In the genomic region with DNA sequence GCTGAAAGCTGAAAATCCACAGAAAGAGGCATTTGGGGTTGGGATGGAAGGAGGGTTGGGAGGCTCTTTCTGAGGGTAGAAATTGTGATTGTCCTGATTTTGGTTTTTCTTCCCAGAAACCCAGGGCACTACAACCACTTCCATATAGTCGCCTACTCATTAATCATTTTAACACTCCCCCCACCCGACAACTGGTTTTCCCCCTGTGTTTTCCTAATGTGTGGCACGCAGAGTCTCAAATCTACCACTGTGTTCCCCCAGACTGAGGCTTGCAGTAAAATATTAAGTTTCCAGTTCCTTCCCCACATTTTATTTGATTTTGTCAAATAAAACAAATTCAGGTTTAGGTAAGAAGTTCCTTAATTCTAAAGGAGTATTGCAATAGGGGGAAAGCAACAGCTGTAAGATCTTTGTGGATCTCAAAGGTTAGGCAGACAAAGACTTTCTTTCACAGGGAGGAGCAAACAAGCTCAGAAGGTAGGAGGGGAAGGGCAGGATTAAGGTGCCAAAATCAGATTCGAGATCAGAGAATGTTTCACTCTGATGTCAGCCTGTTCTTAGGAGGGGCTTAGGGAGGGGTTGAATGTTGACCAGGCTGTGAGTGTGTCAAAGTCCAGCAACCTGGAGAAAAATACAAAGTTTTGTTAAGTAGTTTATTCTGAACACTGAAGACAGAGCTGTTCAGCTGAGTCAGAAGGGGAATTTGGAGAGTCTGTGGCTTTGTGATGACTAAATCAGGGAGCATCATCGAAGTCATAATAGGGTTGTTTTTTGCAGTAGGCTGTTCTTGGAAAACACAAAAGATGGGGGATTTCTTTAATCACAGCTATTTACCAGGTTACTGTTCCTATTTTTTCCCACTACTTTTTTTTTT, we compare ENCODE assay signal across 1 cellular context.
A peak's percentile ranks its signal among the peaks of the same experiment; 100 is the strongest.
TF ChIP-seq lines count a peak whose summit lies in the region.

No MANE protein-coding gene starts in this region.

TF ChIP-seq in HepG2, 621 proteins besides CTCF, POLR2A, EP300 and RAD21 (continued from another document and continues in another):
- no peak for TF ChIP-seq MLLT10 (CRISPR knock-in tag; IDR thresholded peaks at IDR 0.05)
- TF ChIP-seq TBX2 (CRISPR knock-in tag; IDR thresholded peaks at IDR 0.05; ENCODE audit: borderline replicate concordance) = peak; percentile 84
- peak; percentile 87; the same call in 1 of the 2 replicates for TF ChIP-seq ZNF503 (CRISPR knock-in tag; IDR thresholded peaks at IDR 0.05)
- TF ChIP-seq, protein P1, sequence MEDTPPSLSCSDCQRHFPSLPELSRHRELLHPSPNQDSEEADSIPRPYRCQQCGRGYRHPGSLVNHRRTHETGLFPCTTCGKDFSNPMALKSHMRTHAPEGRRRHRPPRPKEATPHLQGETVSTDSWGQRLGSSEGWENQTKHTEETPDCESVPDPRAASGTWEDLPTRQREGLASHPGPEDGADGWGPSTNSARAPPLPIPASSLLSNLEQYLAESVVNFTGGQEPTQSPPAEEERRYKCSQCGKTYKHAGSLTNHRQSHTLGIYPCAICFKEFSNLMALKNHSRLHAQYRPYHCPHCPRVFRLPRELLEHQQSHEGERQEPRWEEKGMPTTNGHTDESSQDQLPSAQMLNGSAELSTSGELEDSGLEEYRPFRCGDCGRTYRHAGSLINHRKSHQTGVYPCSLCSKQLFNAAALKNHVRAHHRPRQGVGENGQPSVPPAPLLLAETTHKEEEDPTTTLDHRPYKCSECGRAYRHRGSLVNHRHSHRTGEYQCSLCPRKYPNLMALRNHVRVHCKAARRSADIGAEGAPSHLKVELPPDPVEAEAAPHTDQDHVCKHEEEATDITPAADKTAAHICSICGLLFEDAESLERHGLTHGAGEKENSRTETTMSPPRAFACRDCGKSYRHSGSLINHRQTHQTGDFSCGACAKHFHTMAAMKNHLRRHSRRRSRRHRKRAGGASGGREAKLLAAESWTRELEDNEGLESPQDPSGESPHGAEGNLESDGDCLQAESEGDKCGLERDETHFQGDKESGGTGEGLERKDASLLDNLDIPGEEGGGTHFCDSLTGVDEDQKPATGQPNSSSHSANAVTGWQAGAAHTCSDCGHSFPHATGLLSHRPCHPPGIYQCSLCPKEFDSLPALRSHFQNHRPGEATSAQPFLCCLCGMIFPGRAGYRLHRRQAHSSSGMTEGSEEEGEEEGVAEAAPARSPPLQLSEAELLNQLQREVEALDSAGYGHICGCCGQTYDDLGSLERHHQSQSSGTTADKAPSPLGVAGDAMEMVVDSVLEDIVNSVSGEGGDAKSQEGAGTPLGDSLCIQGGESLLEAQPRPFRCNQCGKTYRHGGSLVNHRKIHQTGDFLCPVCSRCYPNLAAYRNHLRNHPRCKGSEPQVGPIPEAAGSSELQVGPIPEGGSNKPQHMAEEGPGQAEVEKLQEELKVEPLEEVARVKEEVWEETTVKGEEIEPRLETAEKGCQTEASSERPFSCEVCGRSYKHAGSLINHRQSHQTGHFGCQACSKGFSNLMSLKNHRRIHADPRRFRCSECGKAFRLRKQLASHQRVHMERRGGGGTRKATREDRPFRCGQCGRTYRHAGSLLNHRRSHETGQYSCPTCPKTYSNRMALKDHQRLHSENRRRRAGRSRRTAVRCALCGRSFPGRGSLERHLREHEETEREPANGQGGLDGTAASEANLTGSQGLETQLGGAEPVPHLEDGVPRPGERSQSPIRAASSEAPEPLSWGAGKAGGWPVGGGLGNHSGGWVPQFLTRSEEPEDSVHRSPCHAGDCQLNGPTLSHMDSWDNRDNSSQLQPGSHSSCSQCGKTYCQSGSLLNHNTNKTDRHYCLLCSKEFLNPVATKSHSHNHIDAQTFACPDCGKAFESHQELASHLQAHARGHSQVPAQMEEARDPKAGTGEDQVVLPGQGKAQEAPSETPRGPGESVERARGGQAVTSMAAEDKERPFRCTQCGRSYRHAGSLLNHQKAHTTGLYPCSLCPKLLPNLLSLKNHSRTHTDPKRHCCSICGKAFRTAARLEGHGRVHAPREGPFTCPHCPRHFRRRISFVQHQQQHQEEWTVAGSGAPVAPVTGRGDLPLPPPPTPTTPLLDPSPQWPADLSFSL (CRISPR knock-in tag; IDR thresholded peaks at IDR 0.05) = no peak
- TF ChIP-seq CSRNP2 (CRISPR knock-in tag; conservative IDR thresholded peaks at IDR 0.05; ENCODE audit: low read depth) = no peak
- TF ChIP-seq ZMAT5 (CRISPR knock-in tag; IDR thresholded peaks at IDR 0.05; ENCODE audit: borderline replicate concordance, low read depth) = no peak
- no peak for TF ChIP-seq SNAI1 (CRISPR knock-in tag; IDR thresholded peaks at IDR 0.05; ENCODE audit: borderline replicate concordance)
- TF ChIP-seq ZNF557 (CRISPR knock-in tag; IDR thresholded peaks at IDR 0.05) = no peak
- TF ChIP-seq JUNB (CRISPR knock-in tag; IDR thresholded peaks at IDR 0.05; ENCODE audit: borderline replicate concordance) = no peak
- TF ChIP-seq KAT7 (CRISPR knock-in tag; IDR thresholded peaks at IDR 0.05; ENCODE audit: borderline replicate concordance) = no peak
- no peak for TF ChIP-seq WIZ (CRISPR knock-in tag; IDR thresholded peaks at IDR 0.05)
- no peak for TF ChIP-seq ZFP91 (CRISPR knock-in tag; IDR thresholded peaks at IDR 0.05; ENCODE audit: borderline replicate concordance)
- TF ChIP-seq ZNF839 (CRISPR knock-in tag; IDR thresholded peaks at IDR 0.05; ENCODE audit: borderline replicate concordance) = no peak
- TF ChIP-seq ZFP82 (CRISPR knock-in tag; IDR thresholded peaks at IDR 0.05; ENCODE audit: borderline replicate concordance) = no peak
- no peak for TF ChIP-seq SPEN (CRISPR knock-in tag; IDR thresholded peaks at IDR 0.05; ENCODE audit: low read depth)
- TF ChIP-seq, protein P2, sequence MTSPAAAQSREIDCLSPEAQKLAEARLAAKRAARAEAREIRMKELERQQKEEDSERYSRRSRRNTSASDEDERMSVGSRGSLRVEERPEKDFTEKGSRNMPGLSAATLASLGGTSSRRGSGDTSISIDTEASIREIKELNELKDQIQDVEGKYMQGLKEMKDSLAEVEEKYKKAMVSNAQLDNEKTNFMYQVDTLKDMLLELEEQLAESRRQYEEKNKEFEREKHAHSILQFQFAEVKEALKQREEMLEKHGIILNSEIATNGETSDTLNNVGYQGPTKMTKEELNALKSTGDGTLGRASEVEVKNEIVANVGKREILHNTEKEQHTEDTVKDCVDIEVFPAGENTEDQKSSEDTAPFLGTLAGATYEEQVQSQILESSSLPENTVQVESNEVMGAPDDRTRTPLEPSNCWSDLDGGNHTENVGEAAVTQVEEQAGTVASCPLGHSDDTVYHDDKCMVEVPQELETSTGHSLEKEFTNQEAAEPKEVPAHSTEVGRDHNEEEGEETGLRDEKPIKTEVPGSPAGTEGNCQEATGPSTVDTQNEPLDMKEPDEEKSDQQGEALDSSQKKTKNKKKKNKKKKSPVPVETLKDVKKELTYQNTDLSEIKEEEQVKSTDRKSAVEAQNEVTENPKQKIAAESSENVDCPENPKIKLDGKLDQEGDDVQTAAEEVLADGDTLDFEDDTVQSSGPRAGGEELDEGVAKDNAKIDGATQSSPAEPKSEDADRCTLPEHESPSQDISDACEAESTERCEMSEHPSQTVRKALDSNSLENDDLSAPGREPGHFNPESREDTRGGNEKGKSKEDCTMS (CRISPR knock-in tag; conservative IDR thresholded peaks at IDR 0.05) = no peak
- TF ChIP-seq ZFAT (CRISPR knock-in tag; conservative IDR thresholded peaks at IDR 0.05) = no peak
- no peak for TF ChIP-seq NR2F2 (IDR thresholded peaks at IDR 0.05; ENCODE audit: borderline replicate concordance, low read depth)
- no peak for TF ChIP-seq AHR (CRISPR knock-in tag; IDR thresholded peaks at IDR 0.05)
- no peak for TF ChIP-seq SIX4 (CRISPR knock-in tag; IDR thresholded peaks at IDR 0.05)
- TF ChIP-seq PAF1 (CRISPR knock-in tag; IDR thresholded peaks at IDR 0.05) = no peak
- TF ChIP-seq MEF2D (CRISPR knock-in tag; IDR thresholded peaks at IDR 0.05) = no peak
- no peak for TF ChIP-seq ZSCAN12 (CRISPR knock-in tag; IDR thresholded peaks at IDR 0.05)
- peak; percentile 72 for TF ChIP-seq DPF2 (CRISPR knock-in tag; IDR thresholded peaks at IDR 0.05; ENCODE audit: borderline replicate concordance, low read depth)
- TF ChIP-seq, protein P3, sequence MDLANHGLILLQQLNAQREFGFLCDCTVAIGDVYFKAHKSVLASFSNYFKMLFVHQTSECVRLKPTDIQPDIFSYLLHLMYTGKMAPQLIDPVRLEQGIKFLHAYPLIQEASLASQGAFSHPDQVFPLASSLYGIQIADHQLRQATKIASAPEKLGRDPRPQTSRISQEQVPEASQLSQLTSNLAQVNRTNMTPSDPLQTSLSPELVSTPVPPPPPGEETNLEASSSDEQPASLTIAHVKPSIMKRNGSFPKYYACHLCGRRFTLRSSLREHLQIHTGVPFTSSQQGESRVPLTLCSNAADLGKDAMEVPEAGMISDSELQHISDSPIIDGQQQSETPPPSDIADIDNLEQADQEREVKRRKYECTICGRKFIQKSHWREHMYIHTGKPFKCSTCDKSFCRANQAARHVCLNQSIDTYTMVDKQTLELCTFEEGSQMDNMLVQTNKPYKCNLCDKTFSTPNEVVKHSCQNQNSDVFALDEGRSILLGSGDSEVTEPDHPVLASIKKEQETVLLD (CRISPR knock-in tag; IDR thresholded peaks at IDR 0.05; ENCODE audit: low read depth) = no peak
- no peak for TF ChIP-seq ZNF329 (CRISPR knock-in tag; IDR thresholded peaks at IDR 0.05; ENCODE audit: low read depth)
- TF ChIP-seq ZNF253 (CRISPR knock-in tag; IDR thresholded peaks at IDR 0.05; ENCODE audit: borderline replicate concordance) = no peak
- TF ChIP-seq RARG (CRISPR knock-in tag; IDR thresholded peaks at IDR 0.05; ENCODE audit: low read depth) = no peak
- no peak for TF ChIP-seq MXD4 (CRISPR knock-in tag; IDR thresholded peaks at IDR 0.05)
- no peak for TF ChIP-seq SRF (IDR thresholded peaks at IDR 0.05; ENCODE audit: low read depth, low read length)
- TF ChIP-seq IRX3 (CRISPR knock-in tag; IDR thresholded peaks at IDR 0.05; ENCODE audit: borderline replicate concordance, low read depth) = no peak
- no peak for TF ChIP-seq IKZF1 (IDR thresholded peaks at IDR 0.05)
- no peak for TF ChIP-seq TBL1XR1 (IDR thresholded peaks at IDR 0.05; ENCODE audit: borderline replicate concordance, low read length, partially characterized antibody)
- TF ChIP-seq ELF3 (CRISPR knock-in tag; IDR thresholded peaks at IDR 0.05) = no peak
- TF ChIP-seq ARID4A (CRISPR knock-in tag; IDR thresholded peaks at IDR 0.05; ENCODE audit: borderline replicate concordance) = peak; percentile 8; the same call in 1 of the 2 replicates
- TF ChIP-seq ZNF878 (CRISPR knock-in tag; IDR thresholded peaks at IDR 0.05) = no peak
